ENCODE assay signal across 37 cellular contexts in genomic region chr2:2392332-2392731, GRCh38.
"Had no signal": no experiment of that assay in that cellular context is flagged by ENCODE, and none has a peak within 500 bp of the region (broad histone marks: within the 10 kb centered on the region; RNA-seq: fewer than 3 reads in every experiment).

No MANE protein-coding gene starts in this region.

- DNase-seq: Karpas-422, Kasumi-1, KBM-7, KG1, MG63, MM.1S, MV-4-11, NCI-H1048, NCI-H1092, NCI-H1092 treated with DMSO at 0.1 percent for 48 hours, NCI-H1105, NCI-H1105 treated with DMSO at 0.1 percent for 48 hours, NCI-H1417, NCI-H1417 treated with DMSO at 0.1 percent for 48 hours, NCI-H1436, NCI-H1436 treated with DMSO at 0.1 percent for 48 hours, NCI-H146, NCI-H1694, NCI-H1694 treated with DMSO at 0.1 percent for 48 hours, NCI-H187, NCI-H187 treated with DMSO at 0.1 percent for 48 hours, NCI-H1930, NCI-H2029, NCI-H2029 treated with DMSO at 0.1 percent for 48 hours, NCI-H2081, NCI-H2081 treated with DMSO at 0.1 percent for 48 hours, NCI-H2107, NCI-H2171, NCI-H2171 treated with DMSO at 0.1 percent for 48 hours, NCI-H2227 treated with DMSO at 0.1 percent for 48 hours, NCI-H226, NCI-H345, NCI-H446, NCI-H446 treated with DMSO at 0.1 percent for 48 hours, NCI-H510A, NCI-H510A treated with DMSO at 0.1 percent for 48 hours had no signal

- H3K27me3 ChIP-seq: MG63 had no signal

- H3K4me3 ChIP-seq: MG63 had no signal

- H3K27ac ChIP-seq: KMS-11 had no signal

- H3K9me3 ChIP-seq: MG63 had no signal

- H3K4me2 ChIP-seq: KMS-11 had no signal

- H3K36me3 ChIP-seq: MG63 had no signal

- H3K9ac ChIP-seq: KMS-11 had no signal
